In the genomic region with DNA sequence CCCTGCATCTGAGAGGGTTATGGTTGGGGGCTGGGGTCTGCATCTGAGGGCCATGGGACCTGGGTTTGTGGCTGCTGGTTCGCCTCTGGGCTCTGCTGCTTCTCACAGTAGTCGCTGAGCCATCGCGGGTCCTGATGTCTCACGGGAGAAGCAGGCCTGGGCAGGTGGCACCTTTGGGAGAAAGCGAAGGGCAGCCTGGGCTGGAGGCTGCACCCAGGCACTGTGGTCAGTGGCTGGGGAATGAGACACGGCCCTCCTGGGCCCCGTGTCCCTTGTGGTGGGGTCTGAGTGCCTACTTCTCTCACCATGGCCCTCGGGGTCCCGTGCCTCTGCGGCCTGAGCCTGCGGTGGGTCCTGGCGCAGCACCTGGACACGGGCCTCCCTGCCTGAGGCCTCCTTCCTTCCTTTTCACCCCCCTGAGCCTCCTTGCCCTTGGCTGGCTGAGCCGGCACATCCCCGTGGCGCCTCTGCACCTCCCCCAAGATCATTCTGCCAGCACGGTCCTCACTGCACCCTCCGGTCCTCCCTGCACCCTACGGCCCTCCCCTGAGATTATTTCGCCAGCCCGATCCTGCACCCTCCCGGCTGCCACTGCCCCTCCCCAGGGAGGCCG, we compare ENCODE assay signal across 1 cellular context.
TF ChIP-seq lines count a peak whose summit lies in the region.

No MANE protein-coding gene starts in this region.

TF ChIP-seq in SK-N-SH treated with all-trans-retinoic acid at 6 μM for 48 hours, 23 proteins besides CTCF, POLR2A, EP300 and RAD21 (continued from another document):
- TF ChIP-seq, protein P1, sequence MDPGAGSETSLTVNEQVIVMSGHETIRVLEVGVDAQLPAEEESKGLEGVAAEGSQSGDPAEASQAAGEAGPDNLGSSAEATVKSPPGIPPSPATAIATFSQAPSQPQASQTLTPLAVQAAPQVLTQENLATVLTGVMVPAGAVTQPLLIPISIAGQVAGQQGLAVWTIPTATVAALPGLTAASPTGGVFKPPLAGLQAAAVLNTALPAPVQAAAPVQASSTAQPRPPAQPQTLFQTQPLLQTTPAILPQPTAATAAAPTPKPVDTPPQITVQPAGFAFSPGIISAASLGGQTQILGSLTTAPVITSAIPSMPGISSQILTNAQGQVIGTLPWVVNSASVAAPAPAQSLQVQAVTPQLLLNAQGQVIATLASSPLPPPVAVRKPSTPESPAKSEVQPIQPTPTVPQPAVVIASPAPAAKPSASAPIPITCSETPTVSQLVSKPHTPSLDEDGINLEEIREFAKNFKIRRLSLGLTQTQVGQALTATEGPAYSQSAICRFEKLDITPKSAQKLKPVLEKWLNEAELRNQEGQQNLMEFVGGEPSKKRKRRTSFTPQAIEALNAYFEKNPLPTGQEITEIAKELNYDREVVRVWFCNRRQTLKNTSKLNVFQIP (CRISPR knock-in tag; IDR thresholded peaks at IDR 0.05; ENCODE audit: borderline replicate concordance, low read depth): no peak
- no peak for TF ChIP-seq ZNF565 (CRISPR knock-in tag; conservative IDR thresholded peaks at IDR 0.05; ENCODE audit: low read depth)
- TF ChIP-seq, protein P2, sequence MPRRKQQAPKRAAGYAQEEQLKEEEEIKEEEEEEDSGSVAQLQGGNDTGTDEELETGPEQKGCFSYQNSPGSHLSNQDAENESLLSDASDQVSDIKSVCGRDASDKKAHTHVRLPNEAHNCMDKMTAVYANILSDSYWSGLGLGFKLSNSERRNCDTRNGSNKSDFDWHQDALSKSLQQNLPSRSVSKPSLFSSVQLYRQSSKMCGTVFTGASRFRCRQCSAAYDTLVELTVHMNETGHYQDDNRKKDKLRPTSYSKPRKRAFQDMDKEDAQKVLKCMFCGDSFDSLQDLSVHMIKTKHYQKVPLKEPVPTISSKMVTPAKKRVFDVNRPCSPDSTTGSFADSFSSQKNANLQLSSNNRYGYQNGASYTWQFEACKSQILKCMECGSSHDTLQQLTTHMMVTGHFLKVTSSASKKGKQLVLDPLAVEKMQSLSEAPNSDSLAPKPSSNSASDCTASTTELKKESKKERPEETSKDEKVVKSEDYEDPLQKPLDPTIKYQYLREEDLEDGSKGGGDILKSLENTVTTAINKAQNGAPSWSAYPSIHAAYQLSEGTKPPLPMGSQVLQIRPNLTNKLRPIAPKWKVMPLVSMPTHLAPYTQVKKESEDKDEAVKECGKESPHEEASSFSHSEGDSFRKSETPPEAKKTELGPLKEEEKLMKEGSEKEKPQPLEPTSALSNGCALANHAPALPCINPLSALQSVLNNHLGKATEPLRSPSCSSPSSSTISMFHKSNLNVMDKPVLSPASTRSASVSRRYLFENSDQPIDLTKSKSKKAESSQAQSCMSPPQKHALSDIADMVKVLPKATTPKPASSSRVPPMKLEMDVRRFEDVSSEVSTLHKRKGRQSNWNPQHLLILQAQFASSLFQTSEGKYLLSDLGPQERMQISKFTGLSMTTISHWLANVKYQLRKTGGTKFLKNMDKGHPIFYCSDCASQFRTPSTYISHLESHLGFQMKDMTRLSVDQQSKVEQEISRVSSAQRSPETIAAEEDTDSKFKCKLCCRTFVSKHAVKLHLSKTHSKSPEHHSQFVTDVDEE (CRISPR knock-in tag; IDR thresholded peaks at IDR 0.05): no peak
